1 cellular context compared by ENCODE assay signal in the genomic region with DNA sequence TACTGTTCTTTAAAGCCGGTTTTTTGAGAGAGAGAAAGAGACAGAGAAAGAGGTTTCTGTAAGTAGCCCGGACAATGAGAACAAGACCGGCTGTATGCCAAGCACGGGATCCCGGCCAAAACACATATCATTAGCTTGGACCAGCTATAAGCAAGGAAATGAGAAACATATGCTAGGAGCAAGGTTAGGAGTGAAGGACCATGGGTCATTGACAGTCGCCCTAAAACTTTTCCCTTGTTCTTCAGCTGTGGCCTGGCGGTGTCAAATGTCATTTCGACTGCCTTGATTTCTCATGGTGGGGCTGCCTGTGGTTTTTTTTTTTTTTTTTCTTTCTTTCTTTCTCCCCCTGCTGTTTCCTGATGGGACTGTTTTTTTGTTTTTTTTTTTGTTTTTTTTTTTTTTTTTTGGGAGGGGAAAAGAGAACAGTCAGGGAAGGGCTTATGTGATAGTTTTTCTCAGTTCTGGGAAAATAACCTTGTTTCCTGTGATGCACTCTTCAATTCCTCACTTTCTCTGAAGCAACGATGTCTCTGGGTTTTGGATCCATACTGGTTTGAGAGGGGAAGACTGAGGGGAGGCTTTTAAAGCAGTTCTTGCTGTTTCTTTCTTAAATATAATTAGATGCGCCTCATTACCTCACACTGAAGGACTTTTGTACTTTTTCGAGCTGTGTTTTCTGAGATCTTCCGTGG.
TF ChIP-seq lines count a peak whose summit lies in the region.

No MANE protein-coding gene starts in this region.

TF ChIP-seq in IMR-90, 13 proteins besides CTCF, POLR2A, EP300 and RAD21 (continued from another document):
- no peak for TF ChIP-seq MAZ (IDR thresholded peaks at IDR 0.05; ENCODE audit: borderline replicate concordance, low read depth, low read length)
- TF ChIP-seq ELK1 (IDR thresholded peaks at IDR 0.05; ENCODE audit: borderline replicate concordance, low read depth, low read length): no peak
- no peak for TF ChIP-seq NFE2L2 (IDR thresholded peaks at IDR 0.05; ENCODE audit: low read depth, low read length)
- no peak for TF ChIP-seq FOS (IDR thresholded peaks at IDR 0.05; ENCODE audit: low read depth, low read length)
- no peak for TF ChIP-seq MAFK (IDR thresholded peaks at IDR 0.05; ENCODE audit: low read depth, low read length)
- TF ChIP-seq RCOR1 (IDR thresholded peaks at IDR 0.05; ENCODE audit: insufficient replicate concordance, low read length): no peak
- TF ChIP-seq BHLHE40 (IDR thresholded peaks at IDR 0.05; ENCODE audit: low read depth, low read length): peak; percentile 41; the same call in 1 of the 2 replicates
- no peak for TF ChIP-seq USF2 (IDR thresholded peaks at IDR 0.05; ENCODE audit: low read depth, low read length)
- no peak for TF ChIP-seq CEBPB (IDR thresholded peaks at IDR 0.05; ENCODE audit: low read depth, low read length)
